Comparison of ENCODE assay signal across 22 cellular contexts in the genomic region with DNA sequence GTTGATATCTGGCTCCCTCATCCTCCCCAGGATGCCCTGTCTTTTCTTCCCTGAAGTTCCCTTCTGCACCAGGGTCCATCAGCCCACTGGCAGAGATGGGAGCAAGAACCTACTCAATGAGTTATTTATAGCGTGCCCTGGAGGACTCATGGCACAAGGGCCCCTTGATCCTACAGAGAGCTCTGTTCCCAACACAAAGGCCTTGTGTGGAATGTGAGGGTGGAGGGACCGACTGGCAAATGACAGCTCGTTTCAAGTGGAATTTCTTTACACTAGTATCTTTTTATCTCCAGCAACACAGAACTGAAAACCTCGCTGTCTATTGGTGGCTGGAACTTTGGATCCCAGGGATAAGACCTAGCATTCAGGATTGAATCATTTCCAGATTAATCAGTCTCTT. TPM values are rescaled to one million over a fixed set of nuclear protein-coding genes. Genes with fewer than 3 reads are reported as not detected.
"Had no signal": no experiment of that assay in that cellular context is flagged by ENCODE, and none has a peak within 500 bp of the region (broad histone marks: within the 10 kb centered on the region; RNA-seq: fewer than 3 reads in every experiment).

No MANE protein-coding gene starts in this region.

- FAIRE-seq: pancreas, small intestine had no signal

- DNase-seq: activated CD4-positive, alpha-beta T cell treated with anti-CD3 and anti-CD28 coated beads, Interleukin-2, amount 50 U/mL, for 4 hours; activated naive CD4-positive, alpha-beta T cell treated with anti-CD3 and anti-CD28 coated beads for 36 hours; activated naive CD8-positive, alpha-beta T cell treated with anti-CD3 and anti-CD28 coated beads, Interleukin-2, amount 50 U/mL, for 24 hours; kidney glomerular epithelial cell; nephron progenitor cell; pancreas; right cardiac atrium; small intestine; stimulated activated naive CD8-positive, alpha-beta T cell treated with anti-CD3 and anti-CD28 coated beads, Interleukin-15, Interleukin-2, amounts not matched to agents 100 U/mL and 50 U/mL, for 24 hours; upper lobe of right lung had no signal

RNA-seq across cellular contexts. Expression of gene CHI3L2, which starts 22.4 kb away (rescaled TPM):
- total RNA-seq: cerebellum, dermis microvascular lymphatic vessel endothelial cell, epithelial cell of proximal tubule, SJSA1 had no signal

RNA-seq across cellular contexts. Expression of gene CHIA, which starts 40.7 kb away (rescaled TPM):
- total RNA-seq: activated naive CD4-positive, alpha-beta T cell treated with anti-CD3 and anti-CD28 coated beads for 36 hours; activated T-helper 2 cell treated with anti-CD3 and anti-CD28 coated beads, Interferon-gamma antibody, Interleukin-2, Interleukin-4, amounts not matched to agents 10 μg/mL and 5 μg/mL and 100 μg/mL, durations not matched to agents 14 hours and 24 hours and 36 hours; ascending aorta; breast epithelium; cerebellum; dermis microvascular lymphatic vessel endothelial cell; epithelial cell of proximal tubule; gastroesophageal sphincter; hepatocyte; liver; mesenteric fat pad; pancreas; right cardiac atrium; SJSA1; temporal lobe had no signal

RNA-seq across cellular contexts. Expression of gene DENND2D, which starts 49.5 kb away (rescaled TPM):
- total RNA-seq: SJSA1 had no signal
